16 cellular contexts compared by ENCODE assay signal in the genomic region with DNA sequence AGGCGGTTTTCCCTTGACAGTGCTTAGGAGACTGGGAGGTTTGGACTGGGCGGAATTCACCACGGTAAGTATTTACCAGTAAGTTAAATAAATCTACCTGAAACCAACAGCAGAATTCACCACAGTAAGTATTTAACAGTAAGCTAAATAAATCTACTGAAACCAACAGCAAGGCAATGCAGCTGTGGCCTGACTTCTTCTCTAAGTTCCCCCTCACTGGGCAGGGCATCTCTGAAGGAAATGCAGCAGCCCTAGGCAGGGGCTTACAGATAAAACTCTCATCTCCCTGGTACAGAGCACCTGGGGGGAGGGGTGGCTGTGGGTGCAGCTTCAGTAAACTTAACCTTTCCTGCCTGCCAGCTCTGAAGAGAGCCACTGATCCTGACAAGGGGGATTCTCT.
A peak's percentile ranks its signal among the peaks of the same experiment; 100 is the strongest.
DNase-seq lines count a peak whose midpoint lies in the region; ATAC-seq and TF ChIP-seq lines count a peak whose summit lies in the region.
"Had no signal": no experiment of that assay in that cellular context is flagged by ENCODE, and none has a peak within 500 bp of the region (broad histone marks: within the 10 kb centered on the region; RNA-seq: fewer than 3 reads in every experiment).

No MANE protein-coding gene starts in this region.

- H3K9ac ChIP-seq in KMS-11 (no peak overlapping the region), colonic mucosa (ENCODE audit: low read depth in 2 of 2, low read length in 2 of 2) (no peak overlapping the region)

- intact Hi-C loops in OCI-LY7 (cut with micrococcal nuclease; ENCODE audit: unreplicated experiment) (loop anchor here (1.0 to 10.0 kb wide), 4 partner anchors 93 to 412 kb away; no protein-coding TSS in a partner anchor), colonic mucosa (cut with DNase I) (no loop called here), Right ventricle myocardium inferior (cut with DNase I) (no loop called here)

- no peaks in the 10 kb centered on the region for H3K9me2 ChIP-seq in OCI-LY7 (ENCODE audit: insufficient read depth, low read length)

- peak; percentile 60 for ATAC-seq in GM18867 (IDR thresholded peaks at IDR 0.05; ENCODE audit: unreplicated experiment)
- no peak for ATAC-seq in GM18498 (IDR thresholded peaks at IDR 0.05; ENCODE audit: unreplicated experiment)
- ATAC-seq in Right ventricle myocardium inferior = no peak
- ATAC-seq: A549, HepG2 had no signal

- TF ChIP-seq CTCF in KMS-11 (conservative IDR thresholded peaks at IDR 0.05; ENCODE audit: low read depth, low read length) (no peak), OCI-LY7 (conservative IDR thresholded peaks at IDR 0.05; ENCODE audit: low read length) (no peak), colonic mucosa (IDR thresholded peaks at IDR 0.05) (no peak)

- BruUV-seq in OCI-LY7 (replicated peaks; lab: Mats Ljungman, UMichigan) = no TSS peak

- DNase-seq in OCI-LY7 (ENCODE audit: low spot score) = peak; percentile 90
- no peak for DNase-seq in colonic mucosa
- no peak for DNase-seq in pons (ENCODE audit: low spot score)
- no peak for DNase-seq in Right ventricle myocardium inferior (ENCODE audit: missing footprints)
- DNase-seq: BE2C; Caco-2; CD8-positive, alpha-beta memory T cell; DMS53; GF-D8; GOT3; H9 had no signal

- H3K9me3 ChIP-seq in OCI-LY7 (ENCODE audit: low read length) (peaks cover 29% of the 10 kb centered on the region; the same call in 1 of the 2 replicates), colonic mucosa (no peaks in the 10 kb centered on the region)
- H3K9me3 ChIP-seq: BE2C had no signal

- H3K79me2 ChIP-seq in KMS-11 (ENCODE audit: insufficient read depth, low read depth) = no peaks in the 10 kb centered on the region
- H3K79me2 ChIP-seq in OCI-LY7 (ENCODE audit: insufficient read depth, low read depth, low read length) = no peaks in the 10 kb centered on the region

- peak overlapping the region; percentile 17; the same call in 1 of the 2 replicates for H3K4me2 ChIP-seq in KMS-11
- H3K4me2 ChIP-seq in OCI-LY7 (ENCODE audit: low read length) = peak overlapping the region; percentile 53
- H3K4me2 ChIP-seq: A549 had no signal

- H4K20me1 ChIP-seq in KMS-11 (ENCODE audit: insufficient read depth) (no peaks in the 10 kb centered on the region), OCI-LY7 (ENCODE audit: insufficient read depth, low read length) (no peaks in the 10 kb centered on the region)

- H3K4me3 ChIP-seq in KMS-11 (IDR thresholded peaks at IDR 0.05; ENCODE audit: insufficient read depth, low read depth, low read length) (no peak overlapping the region), OCI-LY7 (ENCODE audit: low read depth, low read length, poor library complexity, severe bottlenecking) (no peak overlapping the region), colonic mucosa (no peak overlapping the region)
- H3K4me3 ChIP-seq: A549 had no signal

- H2AFZ ChIP-seq in KMS-11 (ENCODE audit: low read depth) = 0 out of 2 replicates have a peak overlapping the region, but pooled peaks have one; percentile 34
- H2AFZ ChIP-seq in OCI-LY7 (ENCODE audit: low read length) = peak overlapping the region; percentile 47; the same call in 1 of the 2 replicates

- H3K27me3 ChIP-seq in KMS-11 (ENCODE audit: insufficient read depth, low read depth) = no peaks in the 10 kb centered on the region
- H3K27me3 ChIP-seq in colonic mucosa = no peaks in the 10 kb centered on the region
- H3K27me3 ChIP-seq: BE2C had no signal

- peak overlapping the region; percentile 51; the same call in 1 of the 2 replicates for H3K27ac ChIP-seq in KMS-11
- peak overlapping the region; percentile 96 for H3K27ac ChIP-seq in OCI-LY7 (ENCODE audit: low read depth, low read length, poor library complexity, severe bottlenecking)
- no peak overlapping the region for H3K27ac ChIP-seq in colonic mucosa
- H3K27ac ChIP-seq: A549 had no signal

- H3K36me3 ChIP-seq in KMS-11 (ENCODE audit: insufficient read depth) (no peaks in the 10 kb centered on the region), OCI-LY7 (ENCODE audit: insufficient read depth, low read length) (peaks cover 24% of the 10 kb centered on the region), colonic mucosa (no peaks in the 10 kb centered on the region)
- H3K36me3 ChIP-seq: BE2C had no signal

- CTCF ChIA-PET in OCI-LY7 (lab: Charles Lee; ENCODE audit: unreplicated experiment) = interaction anchor here (1.2 to 1.4 kb wide), 2 partner anchors 10 to 21 kb away, joined by 3 to 4 read pairs; no protein-coding TSS in a partner anchor

- H3K4me1 ChIP-seq in KMS-11 (ENCODE audit: low read depth, poor library complexity, severe bottlenecking) (no peaks in the 10 kb centered on the region), OCI-LY7 (ENCODE audit: insufficient read depth, low read length, poor library complexity, severe bottlenecking) (peaks cover 34% of the 10 kb centered on the region), colonic mucosa (no peaks in the 10 kb centered on the region)
- H3K4me1 ChIP-seq: A549, BE2C, Caco-2 had no signal

- POLR2A ChIA-PET in OCI-LY7 (lab: Charles Lee) = interaction anchor here (0.7 to 2.8 kb wide), 12 partner anchors 9 to 120 kb away, joined by 3 to 20 read pairs (median 4); no protein-coding TSS in a partner anchor
